Comparison of ENCODE assay signal across 15 cellular contexts in the genomic region with DNA sequence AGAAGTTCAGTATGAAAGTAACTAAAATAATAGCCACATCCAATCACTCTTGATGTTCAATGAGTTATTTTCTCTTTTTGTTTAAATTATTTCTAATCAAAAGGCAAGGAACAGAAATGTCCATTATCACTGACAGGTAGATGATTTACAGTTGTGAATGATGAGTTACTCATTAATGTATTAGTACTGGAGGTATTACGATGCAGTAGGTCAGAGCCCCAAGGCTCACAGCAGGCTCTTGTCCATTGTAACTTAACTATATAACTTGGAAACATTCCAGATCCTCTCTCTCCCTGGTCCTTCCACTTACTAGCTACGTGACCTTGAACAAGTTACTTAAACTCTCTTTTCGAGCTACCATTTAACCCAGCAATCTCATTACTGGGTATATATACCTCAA. TPM values are rescaled to one million over a fixed set of nuclear protein-coding genes. Genes with fewer than 3 reads are reported as not detected.
"Had no signal": no experiment of that assay in that cellular context is flagged by ENCODE, and none has a peak within 500 bp of the region (broad histone marks: within the 10 kb centered on the region; RNA-seq: fewer than 3 reads in every experiment).

No MANE protein-coding gene starts in this region.

- H3K27ac ChIP-seq: esophagus muscularis mucosa, left ventricle myocardium inferior, stomach had no signal

- DNase-seq: activated CD4-positive, alpha-beta T cell treated with anti-CD3 and anti-CD28 coated beads, Interleukin-2, amount 50 U/mL, for 1 hour; activated CD4-positive, CD25-positive, alpha-beta regulatory T cell; activated naive CD4-positive, alpha-beta T cell treated with anti-CD3 and anti-CD28 coated beads for 36 hours; activated T-cell treated with anti-CD3 and anti-CD28 coated beads for 4 hours; head of caudate nucleus; left ventricle myocardium inferior; nephron progenitor cell; stimulated activated CD4-positive, alpha-beta T cell treated with anti-CD3 and anti-CD28 coated beads, Interleukin-15, amount 100 ng/mL, for 24 hours; stimulated activated CD4-positive, alpha-beta T cell treated with anti-CD3 and anti-CD28 coated beads, Interleukin-4, amount 100 ng/mL, for 24 hours; stomach; T-helper 17 cell had no signal

- ATAC-seq: activated T-helper 17 cell treated with anti-CD3 and anti-CD28 coated beads, Interleukin-2, amount 50 U/mL, for 72 hours; T-helper 17 cell had no signal

RNA-seq across cellular contexts. Expression of a gene that starts 39.5 kb away (rescaled TPM):
- total RNA-seq: activated CD8-positive, alpha-beta memory T cell treated with anti-CD3 and anti-CD28 coated beads for 36 hours; activated naive CD4-positive, alpha-beta T cell treated with anti-CD3 and anti-CD28 coated beads for 36 hours; osteocyte had no signal
